Comparison of ENCODE assay signal across 9 cellular contexts in the genomic region with DNA sequence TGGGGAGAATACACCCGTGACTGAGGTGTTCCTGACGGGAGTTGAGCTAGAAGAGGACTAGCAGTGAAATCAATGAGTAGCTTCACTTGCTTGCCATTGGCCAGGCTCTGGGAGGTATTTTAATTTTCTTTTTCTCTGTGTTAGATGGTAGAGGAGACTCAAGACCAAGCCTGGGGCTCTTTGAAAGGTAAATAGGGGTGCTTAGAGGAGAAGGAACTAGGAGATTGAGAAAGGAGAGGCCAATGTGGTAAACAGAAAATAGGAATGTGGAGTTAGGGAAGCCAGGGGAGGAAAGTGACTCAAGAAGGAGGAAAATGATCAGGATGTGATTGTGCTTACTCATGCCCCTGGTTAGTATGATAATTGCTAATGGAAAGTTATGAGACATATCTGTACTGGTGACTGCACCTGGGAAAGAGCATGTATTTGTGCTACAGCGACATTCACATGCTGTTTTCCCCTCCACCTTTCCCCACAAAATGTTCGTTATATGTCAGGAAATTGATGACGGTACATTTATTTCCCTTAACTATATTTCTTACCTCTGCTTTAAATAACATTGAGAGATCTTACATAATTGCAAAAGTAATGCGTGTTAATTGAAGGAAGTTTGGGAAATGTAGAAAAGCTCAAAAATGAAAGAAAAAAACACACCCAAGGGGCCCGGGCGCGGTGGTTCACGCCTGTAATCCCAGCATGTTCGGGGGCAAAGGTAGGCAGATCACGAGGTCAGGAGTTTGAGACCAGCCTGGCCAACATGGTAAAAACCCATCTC. TPM values are rescaled to one million over a fixed set of nuclear protein-coding genes. Genes with fewer than 3 reads are reported as not detected.
DNase-seq lines count a peak whose midpoint lies in the region; ATAC-seq and TF ChIP-seq lines count a peak whose summit lies in the region.
"Had no signal": no experiment of that assay in that cellular context is flagged by ENCODE, and none has a peak within 500 bp of the region (broad histone marks: within the 10 kb centered on the region; RNA-seq: fewer than 3 reads in every experiment).

No MANE protein-coding gene starts in this region.

- H3K27ac ChIP-seq in naive thymus-derived CD4-positive, alpha-beta T cell (ENCODE audit: low read depth, low read length): no peak overlapping the region
- H3K27ac ChIP-seq in heart right ventricle: no peak overlapping the region
- H3K27ac ChIP-seq: 22Rv1 had no signal

- no peaks in the 10 kb centered on the region for H3K9me3 Mint-ChIP-seq in naive thymus-derived CD4-positive, alpha-beta T cell

- peaks cover 0 to 20% (median 11%) of the 10 kb centered on the region in 7 donors for H3K4me1 Mint-ChIP-seq in naive thymus-derived CD4-positive, alpha-beta T cell

- H3K4me3 ChIP-seq in naive thymus-derived CD4-positive, alpha-beta T cell (ENCODE audit: low read length): no peak overlapping the region
- H3K4me3 ChIP-seq in heart right ventricle: peak overlapping the region in 1 of 10 donors; percentile 18

- WGBS in heart right ventricle, 2 donors: 77 to 80% methylated on average over 12 of the region's 12 CpGs

- peaks cover 0 to 5% of the 10 kb centered on the region in 2 donors for H3K4me1 ChIP-seq in naive thymus-derived CD4-positive, alpha-beta T cell (ENCODE audit: control insufficient read depth in 2 of 2, insufficient read depth in 2 of 2, low read length in 2 of 2)
- peaks cover 0 to 4% (median 0%) of the 10 kb centered on the region in 9 donors for H3K4me1 ChIP-seq in heart right ventricle

- CTCF ChIA-PET in naive thymus-derived CD4-positive, alpha-beta T cell (lab: Charles Lee): interaction anchor here (0.7 kb wide), 1 partner anchor 262 kb away, joined by 9 read pairs; no protein-coding TSS in a partner anchor

- intact Hi-C loops in naive thymus-derived CD4-positive, alpha-beta T cell (cut with micrococcal nuclease): loop anchor here in 1 of 2 donors (1.0 to 5.0 kb wide), 2 partner anchors 17 to 65 kb away; a partner anchor contains a TSS
- intact Hi-C loops in heart right ventricle (cut with DNase I): no loop called here

- H3K9me3 ChIP-seq in naive thymus-derived CD4-positive, alpha-beta T cell (ENCODE audit: control insufficient read depth in 2 of 3, low read length in 3 of 3): no peaks in the 10 kb centered on the region
- H3K9me3 ChIP-seq in heart right ventricle: no peaks in the 10 kb centered on the region

- peaks cover 0 to 13% (median 0%) of the 10 kb centered on the region in 5 donors for H3K27me3 Mint-ChIP-seq in naive thymus-derived CD4-positive, alpha-beta T cell

- DNase-seq in DMS53 (lab: John Stamatoyannopoulos, UW) (peak; percentile 16), DMS53 treated with DMSO at 0.1 percent for 48 hours (lab: John Stamatoyannopoulos, UW; ENCODE audit: unreplicated experiment) (no peak), MV-4-11 (lab: John Stamatoyannopoulos, UW) (no peak), heart right ventricle (no peak), NCI-H446 (lab: John Stamatoyannopoulos, UW) (no peak)
- DNase-seq in activated CD8-positive, alpha-beta memory T cell treated with anti-CD3 and anti-CD28 coated beads, Interleukin-2, amount 50 U/mL, for 48 hours: peak; percentile 51
- no peak for DNase-seq in naive thymus-derived CD4-positive, alpha-beta T cell

- no peak for TF ChIP-seq CTCF in heart right ventricle (IDR thresholded peaks at IDR 0.05)

- POLR2A ChIA-PET in naive thymus-derived CD4-positive, alpha-beta T cell (lab: Charles Lee): no interaction called here

- peak overlapping the region in 3 of 9 donors; percentile 2 to 75 (median 73) for H3K27ac Mint-ChIP-seq in naive thymus-derived CD4-positive, alpha-beta T cell

- no peaks in the 10 kb centered on the region for H3K36me3 Mint-ChIP-seq in naive thymus-derived CD4-positive, alpha-beta T cell

- ATAC-seq in HG03064 (IDR thresholded peaks at IDR 0.05; ENCODE audit: low read depth, unreplicated experiment) (peak; percentile 49), heart right ventricle (no peak)
- ATAC-seq in naive thymus-derived CD4-positive, alpha-beta T cell: no peak

- peak overlapping the region in 9 of 10 donors; percentile 16 to 82 (median 59) for H3K4me3 Mint-ChIP-seq in naive thymus-derived CD4-positive, alpha-beta T cell

- no peaks in the 10 kb centered on the region for H3K27me3 ChIP-seq in naive thymus-derived CD4-positive, alpha-beta T cell (ENCODE audit: control insufficient read depth in 2 of 2, insufficient read depth in 2 of 2, low read length in 2 of 2)
- H3K27me3 ChIP-seq in heart right ventricle: no peaks in the 10 kb centered on the region

- no peaks in the 10 kb centered on the region for H3K36me3 ChIP-seq in naive thymus-derived CD4-positive, alpha-beta T cell (ENCODE audit: control insufficient read depth in 2 of 3, insufficient read depth in 3 of 3, low read length in 3 of 3)
- H3K36me3 ChIP-seq in heart right ventricle: no peaks in the 10 kb centered on the region

RNA-seq across cellular contexts. Expression of a gene that starts 16.9 kb away (rescaled TPM):
- 10 to 100 TPM; 51.2 to 71.4 (median 62.9) TPM for total RNA-seq in naive thymus-derived CD4-positive, alpha-beta T cell
- polyA plus RNA-seq in naive thymus-derived CD4-positive, alpha-beta T cell: 10 to 100 TPM; 20.8 to 23.9 TPM
- 10 to 100 TPM; 15.2 to 31.2 (median 25.8) TPM for total RNA-seq in heart right ventricle
- polyA plus RNA-seq in heart right ventricle: 1 to 10 TPM; 6.2 to 7.1 TPM

Comparison
In these comparisons a context has a peak if more than half of its experiments do, and no peak if none do; other contexts are left out.
1. DNase-seq: peak in DMS53 (single experiment) and activated CD8-positive, alpha-beta memory T cell treated with anti-CD3 and anti-CD28 coated beads, Interleukin-2, amount 50 U/mL, for 48 hours (single experiment); none in DMS53 treated with DMSO at 0.1 percent for 48 hours (single experiment), naive thymus-derived CD4-positive, alpha-beta T cell (0 of 9), MV-4-11 (single experiment), heart right ventricle (0 of 2) and NCI-H446 (0 of 2).